Comparison of ENCODE assay signal across 2 cellular contexts in the genomic region with DNA sequence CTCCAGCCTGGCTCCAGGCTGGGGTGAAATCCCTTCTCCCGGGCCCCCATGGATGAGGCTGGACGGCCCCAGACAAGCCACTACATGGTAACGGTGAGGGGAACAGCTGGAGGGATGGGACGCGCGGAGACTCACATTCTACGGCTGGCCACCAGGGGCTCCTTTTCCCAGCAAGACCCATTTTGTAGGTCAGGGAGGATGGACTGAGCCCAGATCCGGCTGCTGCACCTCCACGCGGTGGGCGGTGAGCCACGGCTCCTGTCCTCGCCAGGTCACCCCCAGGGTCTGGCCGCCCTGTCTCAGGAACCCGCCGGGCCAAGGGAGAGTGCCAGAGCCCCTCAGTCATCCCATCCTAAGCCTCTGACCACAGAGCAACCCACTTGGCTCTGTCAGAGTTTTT.
TF ChIP-seq lines count a peak whose summit lies in the region.

No MANE protein-coding gene starts in this region.

TF ChIP-seq in HCT116, 20 proteins besides CTCF, POLR2A, EP300 and RAD21:
- TF ChIP-seq, protein P1, sequence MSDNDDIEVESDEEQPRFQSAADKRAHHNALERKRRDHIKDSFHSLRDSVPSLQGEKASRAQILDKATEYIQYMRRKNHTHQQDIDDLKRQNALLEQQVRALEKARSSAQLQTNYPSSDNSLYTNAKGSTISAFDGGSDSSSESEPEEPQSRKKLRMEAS (IDR thresholded peaks at IDR 0.05): no peak
- no peak for TF ChIP-seq EZH2 (IDR thresholded peaks at IDR 0.05)
- TF ChIP-seq FOSL1 (IDR thresholded peaks at IDR 0.05; ENCODE audit: low read depth): no peak
- TF ChIP-seq SIN3A (IDR thresholded peaks at IDR 0.05; ENCODE audit: low read depth): no peak
- TF ChIP-seq, protein P2, sequence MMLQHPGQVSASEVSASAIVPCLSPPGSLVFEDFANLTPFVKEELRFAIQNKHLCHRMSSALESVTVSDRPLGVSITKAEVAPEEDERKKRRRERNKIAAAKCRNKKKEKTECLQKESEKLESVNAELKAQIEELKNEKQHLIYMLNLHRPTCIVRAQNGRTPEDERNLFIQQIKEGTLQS (IDR thresholded peaks at IDR 0.05): no peak
- TF ChIP-seq EZH2phosphoT487 (IDR thresholded peaks at IDR 0.05; ENCODE audit: borderline replicate concordance): no peak
- no peak for TF ChIP-seq EGR1 (IDR thresholded peaks at IDR 0.05; ENCODE audit: low read depth)
- TF ChIP-seq YY1 (IDR thresholded peaks at IDR 0.05; ENCODE audit: extremely low read depth, insufficient replicate concordance, low read depth, low read length): no peak
- TF ChIP-seq ZNF274 (IDR thresholded peaks at IDR 0.05; ENCODE audit: low read depth, low read length): no peak
- no peak for TF ChIP-seq POLR2AphosphoS5 (IDR thresholded peaks at IDR 0.05; ENCODE audit: low read depth, low read length)
- no peak for TF ChIP-seq TCF7L2 (IDR thresholded peaks at IDR 0.05; ENCODE audit: borderline replicate concordance, extremely low read depth, insufficient read depth, insufficient read length)
- TF ChIP-seq ELF1 (IDR thresholded peaks at IDR 0.05; ENCODE audit: borderline replicate concordance, low read depth): no peak
- TF ChIP-seq ZFX (IDR thresholded peaks at IDR 0.05): no peak
- TF ChIP-seq SP1 (IDR thresholded peaks at IDR 0.05; ENCODE audit: low read depth): no peak
- TF ChIP-seq, protein P3, sequence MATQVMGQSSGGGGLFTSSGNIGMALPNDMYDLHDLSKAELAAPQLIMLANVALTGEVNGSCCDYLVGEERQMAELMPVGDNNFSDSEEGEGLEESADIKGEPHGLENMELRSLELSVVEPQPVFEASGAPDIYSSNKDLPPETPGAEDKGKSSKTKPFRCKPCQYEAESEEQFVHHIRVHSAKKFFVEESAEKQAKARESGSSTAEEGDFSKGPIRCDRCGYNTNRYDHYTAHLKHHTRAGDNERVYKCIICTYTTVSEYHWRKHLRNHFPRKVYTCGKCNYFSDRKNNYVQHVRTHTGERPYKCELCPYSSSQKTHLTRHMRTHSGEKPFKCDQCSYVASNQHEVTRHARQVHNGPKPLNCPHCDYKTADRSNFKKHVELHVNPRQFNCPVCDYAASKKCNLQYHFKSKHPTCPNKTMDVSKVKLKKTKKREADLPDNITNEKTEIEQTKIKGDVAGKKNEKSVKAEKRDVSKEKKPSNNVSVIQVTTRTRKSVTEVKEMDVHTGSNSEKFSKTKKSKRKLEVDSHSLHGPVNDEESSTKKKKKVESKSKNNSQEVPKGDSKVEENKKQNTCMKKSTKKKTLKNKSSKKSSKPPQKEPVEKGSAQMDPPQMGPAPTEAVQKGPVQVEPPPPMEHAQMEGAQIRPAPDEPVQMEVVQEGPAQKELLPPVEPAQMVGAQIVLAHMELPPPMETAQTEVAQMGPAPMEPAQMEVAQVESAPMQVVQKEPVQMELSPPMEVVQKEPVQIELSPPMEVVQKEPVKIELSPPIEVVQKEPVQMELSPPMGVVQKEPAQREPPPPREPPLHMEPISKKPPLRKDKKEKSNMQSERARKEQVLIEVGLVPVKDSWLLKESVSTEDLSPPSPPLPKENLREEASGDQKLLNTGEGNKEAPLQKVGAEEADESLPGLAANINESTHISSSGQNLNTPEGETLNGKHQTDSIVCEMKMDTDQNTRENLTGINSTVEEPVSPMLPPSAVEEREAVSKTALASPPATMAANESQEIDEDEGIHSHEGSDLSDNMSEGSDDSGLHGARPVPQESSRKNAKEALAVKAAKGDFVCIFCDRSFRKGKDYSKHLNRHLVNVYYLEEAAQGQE (IDR thresholded peaks at IDR 0.05; ENCODE audit: low read depth): no peak
- no peak for TF ChIP-seq JUND (IDR thresholded peaks at IDR 0.05)
- TF ChIP-seq, protein P4, sequence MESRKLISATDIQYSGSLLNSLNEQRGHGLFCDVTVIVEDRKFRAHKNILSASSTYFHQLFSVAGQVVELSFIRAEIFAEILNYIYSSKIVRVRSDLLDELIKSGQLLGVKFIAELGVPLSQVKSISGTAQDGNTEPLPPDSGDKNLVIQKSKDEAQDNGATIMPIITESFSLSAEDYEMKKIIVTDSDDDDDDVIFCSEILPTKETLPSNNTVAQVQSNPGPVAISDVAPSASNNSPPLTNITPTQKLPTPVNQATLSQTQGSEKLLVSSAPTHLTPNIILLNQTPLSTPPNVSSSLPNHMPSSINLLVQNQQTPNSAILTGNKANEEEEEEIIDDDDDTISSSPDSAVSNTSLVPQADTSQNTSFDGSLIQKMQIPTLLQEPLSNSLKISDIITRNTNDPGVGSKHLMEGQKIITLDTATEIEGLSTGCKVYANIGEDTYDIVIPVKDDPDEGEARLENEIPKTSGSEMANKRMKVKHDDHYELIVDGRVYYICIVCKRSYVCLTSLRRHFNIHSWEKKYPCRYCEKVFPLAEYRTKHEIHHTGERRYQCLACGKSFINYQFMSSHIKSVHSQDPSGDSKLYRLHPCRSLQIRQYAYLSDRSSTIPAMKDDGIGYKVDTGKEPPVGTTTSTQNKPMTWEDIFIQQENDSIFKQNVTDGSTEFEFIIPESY (IDR thresholded peaks at IDR 0.05; ENCODE audit: extremely low read depth, insufficient replicate concordance, low read length): no peak

TF ChIP-seq in H1, 55 proteins besides CTCF, POLR2A, EP300 and RAD21:
- TF ChIP-seq TAF7 (optimal IDR thresholded peaks at IDR 0.05; ENCODE audit: borderline replicate concordance, low read depth, low read length) (no peak), SP1 (IDR thresholded peaks at IDR 0.05; ENCODE audit: low read depth, low read length) (no peak), CBX5 (IDR thresholded peaks at IDR 0.05; ENCODE audit: low read depth, low read length) (no peak), CBX8 (IDR thresholded peaks at IDR 0.05; ENCODE audit: borderline replicate concordance, low read depth, low read length) (no peak)
